27 cellular contexts compared by ENCODE assay signal in genomic region chr12:130449291-130449690, GRCh38.
A peak's percentile ranks its signal among the peaks of the same experiment; 100 is the strongest.
DNase-seq lines count a peak whose midpoint lies in the region; FAIRE-seq and TF ChIP-seq lines count a peak whose summit lies in the region.
"Had no signal": no experiment of that assay in that cellular context is flagged by ENCODE, and none has a peak within 500 bp of the region (broad histone marks: within the 10 kb centered on the region; RNA-seq: fewer than 3 reads in every experiment).

No MANE protein-coding gene starts in this region.

- no peak overlapping the region for H3K9ac ChIP-seq in neuronal stem cell (ENCODE audit: low read depth, low read length, poor library complexity)
- no peak overlapping the region for H3K9ac ChIP-seq in endodermal cell (ENCODE audit: extremely low read depth, low read length, poor library complexity, severe bottlenecking)
- H3K9ac ChIP-seq: BLaER1 had no signal

- no peak for DNase-seq in bronchial epithelial cell (ENCODE audit: low read depth)
- no peak for DNase-seq in endothelial cell (ENCODE audit: low spot score)
- no peak for DNase-seq in neuronal stem cell (ENCODE audit: low spot score)
- DNase-seq in breast epithelium (ENCODE audit: low spot score in 2 of 2): no peak
- DNase-seq in GM20000 (ENCODE audit: low spot score): no peak
- no peak for DNase-seq in endodermal cell
- DNase-seq: ACHN; BE2C; C1 segment of cervical spinal cord; CD4-positive, alpha-beta memory T cell; CD4-positive, CD25-positive, alpha-beta regulatory T cell; CD8-positive, alpha-beta memory T cell; COR-L47; DMS 273 treated with DMSO at 0.1 percent for 48 hours; DMS153; DMS53; DMS79; DND-41; EL; GDM1 had no signal

- H3K27ac Mint-ChIP-seq in endothelial cell (ENCODE audit: unreplicated experiment) (no peak overlapping the region), endodermal cell (no peak overlapping the region)
- H3K27ac Mint-ChIP-seq: CD14-positive monocyte; CD4-positive, alpha-beta memory T cell; CD4-positive, CD25-positive, alpha-beta regulatory T cell; CD8-positive, alpha-beta memory T cell had no signal

- H3K27me3 ChIP-seq in bronchial epithelial cell (ENCODE audit: control insufficient read depth, insufficient read depth, low read length): no peaks in the 10 kb centered on the region
- no peaks in the 10 kb centered on the region for H3K27me3 ChIP-seq in neuronal stem cell (ENCODE audit: control insufficient read depth in 3 of 3, insufficient read depth in 3 of 3, low read depth in 1 of 3, low read length in 3 of 3)
- no peaks in the 10 kb centered on the region for H3K27me3 ChIP-seq in breast epithelium
- H3K27me3 ChIP-seq in endodermal cell (ENCODE audit: control insufficient read depth, insufficient read depth, low read length, poor library complexity, severe bottlenecking): no peaks in the 10 kb centered on the region
- H3K27me3 ChIP-seq: BE2C, BLaER1 had no signal

- no peaks in the 10 kb centered on the region for H3K79me1 ChIP-seq in neuronal stem cell (ENCODE audit: low read depth, low read length)

- no peak overlapping the region for H2BK12ac ChIP-seq in neuronal stem cell (ENCODE audit: low read length)

- H2BK15ac ChIP-seq in neuronal stem cell (ENCODE audit: low read length): no peak overlapping the region

- no peak overlapping the region for H4K8ac ChIP-seq in neuronal stem cell (ENCODE audit: low read depth, low read length)

- no peaks in the 10 kb centered on the region for H3K9me3 ChIP-seq in neuronal stem cell (replicated peaks in 1 of 2; ENCODE audit: control insufficient read depth in 2 of 2, insufficient read depth in 1 of 2, low read depth in 1 of 2, low read length in 2 of 2)
- H3K9me3 ChIP-seq in breast epithelium: no peaks in the 10 kb centered on the region
- no peaks in the 10 kb centered on the region for H3K9me3 ChIP-seq in endodermal cell (ENCODE audit: control insufficient read depth, low read length)
- H3K9me3 ChIP-seq: BE2C, BLaER1 had no signal

- H3K23ac ChIP-seq in neuronal stem cell (ENCODE audit: low read depth, low read length, poor library complexity): no peak overlapping the region

- no peak overlapping the region for H2BK120ac ChIP-seq in neuronal stem cell (ENCODE audit: low read depth, low read length)

- H3K27ac ChIP-seq in neuronal stem cell (replicated peaks; ENCODE audit: low read length) (no peak overlapping the region), breast epithelium (no peak overlapping the region), endodermal cell (ENCODE audit: low read depth, low read length) (no peak overlapping the region)
- H3K27ac ChIP-seq: 22Rv1, BLaER1 had no signal

- TF ChIP-seq CTCF in bronchial epithelial cell (IDR thresholded peaks at IDR 0.05; ENCODE audit: insufficient read depth, low read length, severe bottlenecking) (no peak), endothelial cell (IDR thresholded peaks at IDR 0.05; ENCODE audit: unreplicated experiment) (no peak), breast epithelium (IDR thresholded peaks at IDR 0.05) (no peak), GM20000 (IDR thresholded peaks at IDR 0.05; ENCODE audit: extremely low read depth, missing control alignments) (no peak), endodermal cell (conservative IDR thresholded peaks at IDR 0.05) (no peak)

- peak overlapping the region; percentile 40 for H3K18ac ChIP-seq in neuronal stem cell (ENCODE audit: low read length)

- H3K4me3 Mint-ChIP-seq in endothelial cell (ENCODE audit: unreplicated experiment) (peak overlapping the region; percentile 42), endodermal cell (no peak overlapping the region)
- H3K4me3 Mint-ChIP-seq: CD14-positive monocyte; CD4-positive, alpha-beta memory T cell; CD4-positive, CD25-positive, alpha-beta regulatory T cell; CD8-positive, alpha-beta memory T cell had no signal

- H2BK5ac ChIP-seq in neuronal stem cell (ENCODE audit: low read length): no peak overlapping the region

- no peak for TF ChIP-seq POLR2A in breast epithelium (IDR thresholded peaks at IDR 0.05)

- H3K14ac ChIP-seq in neuronal stem cell (ENCODE audit: low read length): peak overlapping the region; percentile 65

- H3K4me1 ChIP-seq in neuronal stem cell (ENCODE audit: control insufficient read depth in 2 of 2, insufficient read depth in 1 of 2, low read depth in 1 of 2, low read length in 2 of 2): no peaks in the 10 kb centered on the region
- H3K4me1 ChIP-seq in breast epithelium: no peaks in the 10 kb centered on the region
- H3K4me1 ChIP-seq in endodermal cell (ENCODE audit: control insufficient read depth, insufficient read depth, low read length): no peaks in the 10 kb centered on the region
- H3K4me1 ChIP-seq: BE2C, BLaER1 had no signal

- H2AK5ac ChIP-seq in neuronal stem cell (ENCODE audit: low read depth, low read length): no peak overlapping the region

- FAIRE-seq in bronchial epithelial cell (lab: Jason Lieb, UNC): peak; percentile 50
- FAIRE-seq: A204.1, GM12878, GM12892, GM18507 had no signal

- H3K9me3 Mint-ChIP-seq in endothelial cell (ENCODE audit: unreplicated experiment) (peaks cover 14% of the 10 kb centered on the region), endodermal cell (no peaks in the 10 kb centered on the region)

- H2AFZ ChIP-seq in neuronal stem cell (ENCODE audit: low read length): no peak overlapping the region

- no peak overlapping the region for H4K91ac ChIP-seq in neuronal stem cell (ENCODE audit: low read depth, low read length, poor library complexity)

- no peak overlapping the region for H3K4me2 ChIP-seq in neuronal stem cell (ENCODE audit: insufficient read depth, low read length, poor library complexity, severe bottlenecking)
- H3K4me2 ChIP-seq: BLaER1 had no signal

- H3K36me3 Mint-ChIP-seq in endothelial cell (ENCODE audit: low read depth, unreplicated experiment) (peaks cover 13% of the 10 kb centered on the region), endodermal cell (ENCODE audit: low read depth) (no peaks in the 10 kb centered on the region)
- H3K36me3 Mint-ChIP-seq: CD14-positive monocyte; CD4-positive, alpha-beta memory T cell; CD4-positive, CD25-positive, alpha-beta regulatory T cell; CD8-positive, alpha-beta memory T cell had no signal

- intact Hi-C loops in breast epithelium (cut with DNase I; ENCODE audit: low total_unique reads): no loop called here

- H3K4me1 Mint-ChIP-seq in endothelial cell (ENCODE audit: unreplicated experiment): no peaks in the 10 kb centered on the region
- no peaks in the 10 kb centered on the region for H3K4me1 Mint-ChIP-seq in endodermal cell
- H3K4me1 Mint-ChIP-seq: CD14-positive monocyte; CD4-positive, alpha-beta memory T cell; CD4-positive, CD25-positive, alpha-beta regulatory T cell; CD8-positive, alpha-beta memory T cell had no signal

- H3K4me3 ChIP-seq in bronchial epithelial cell (ENCODE audit: low read depth, low read length) (no peak overlapping the region), neuronal stem cell (ENCODE audit: low read length in 2 of 2) (no peak overlapping the region), breast epithelium (no peak overlapping the region), endodermal cell (ENCODE audit: low read length) (no peak overlapping the region)
- H3K4me3 ChIP-seq: BLaER1, GM12878 had no signal

- no peak overlapping the region for H3K4ac ChIP-seq in neuronal stem cell (ENCODE audit: low read length)

- WGBS in neuronal stem cell (ENCODE audit: extremely low coverage in 2 of 2, insufficient read length in 2 of 2, insufficient replicate concordance in 1 of 2), 2 donors: no CpG with 5 or more reads among the region's 18 CpGs
- 87 to 89% methylated on average over 17 to 18 of the region's 18 CpGs for WGBS in endodermal cell (ENCODE audit: insufficient coverage in 1 of 2, insufficient read length in 1 of 2), 2 experiments

- H3K27me3 Mint-ChIP-seq in endothelial cell (ENCODE audit: unreplicated experiment) (peaks cover 11% of the 10 kb centered on the region), endodermal cell (ENCODE audit: insufficient read depth) (no peaks in the 10 kb centered on the region)
- H3K27me3 Mint-ChIP-seq: CD4-positive, alpha-beta memory T cell; CD4-positive, CD25-positive, alpha-beta regulatory T cell; CD8-positive, alpha-beta memory T cell had no signal

- H3K36me3 ChIP-seq in bronchial epithelial cell (ENCODE audit: control insufficient read depth, insufficient read depth, low read length): no peaks in the 10 kb centered on the region
- H3K36me3 ChIP-seq in neuronal stem cell (replicated peaks in 1 of 2; ENCODE audit: control insufficient read depth in 2 of 2, insufficient read depth in 2 of 2, low read length in 2 of 2): no peaks in the 10 kb centered on the region
- no peaks in the 10 kb centered on the region for H3K36me3 ChIP-seq in breast epithelium
- no peaks in the 10 kb centered on the region for H3K36me3 ChIP-seq in endodermal cell (ENCODE audit: control insufficient read depth, insufficient read depth, low read length)
- H3K36me3 ChIP-seq: BLaER1 had no signal
